In the genomic region with DNA sequence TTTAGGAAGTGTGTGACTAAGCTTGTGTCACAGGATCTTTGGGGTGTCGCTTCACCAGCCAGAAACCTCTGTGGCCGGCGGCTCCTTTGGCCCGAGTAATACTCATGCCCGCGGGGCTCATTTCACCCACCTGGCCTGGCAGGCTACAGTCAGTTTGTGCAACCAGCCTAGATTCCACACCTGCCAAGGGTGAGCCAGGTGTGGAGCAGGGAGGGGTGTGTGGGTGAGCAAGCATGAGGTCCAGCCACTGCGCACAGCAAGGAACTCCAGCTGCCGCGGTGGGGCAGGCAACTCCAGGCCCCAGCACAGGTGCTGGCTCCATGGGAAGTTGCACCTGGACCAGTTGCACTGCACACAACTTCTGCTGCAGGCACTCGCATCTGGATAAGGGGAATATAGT, we compare ENCODE assay signal across 23 cellular contexts.
"Had no signal": no experiment of that assay in that cellular context is flagged by ENCODE, and none has a peak within 500 bp of the region (broad histone marks: within the 10 kb centered on the region; RNA-seq: fewer than 3 reads in every experiment).

No MANE protein-coding gene starts in this region.

- H3K4me3 Mint-ChIP-seq: activated CD8-positive, alpha-beta T cell treated with anti-CD3 and anti-CD28 coated beads, Interleukin-2, amount 10 ng/mL, durations not matched to agents 7 days and 5 days; activated naive CD4-positive, alpha-beta T cell treated with anti-CD3 and anti-CD28 coated beads, Interleukin-2, amount 50 U/mL, for 24 hours; central memory CD8-positive, alpha-beta T cell; IgD-negative memory B cell; T-helper 1 cell treated with Interleukin-12 subunit alpha and Interleukin-12 subunit beta and Interleukin-4 antibody, amounts not matched to agents 30 μg/mL and 1 μg/mL, for 36 hours; WTC11 had no signal

- H3K27ac ChIP-seq: SJSA1 had no signal

- H3K4me3 ChIP-seq: SJSA1 had no signal

- H3K4me1 Mint-ChIP-seq: activated naive CD4-positive, alpha-beta T cell treated with anti-CD3 and anti-CD28 coated beads, Interleukin-2, amount 50 U/mL, for 24 hours; central memory CD8-positive, alpha-beta T cell; IgD-negative memory B cell; WTC11 had no signal

- ATAC-seq: activated CD8-positive, alpha-beta T cell treated with anti-CD3 and anti-CD28 coated beads, Interleukin-2, amount 10 ng/mL, durations not matched to agents 7 days and 5 days; SK-N-SH treated with all-trans-retinoic acid at 6 μM for 48 hours; WTC11 had no signal

- H3K9me3 Mint-ChIP-seq: activated naive CD4-positive, alpha-beta T cell treated with anti-CD3 and anti-CD28 coated beads, Interleukin-2, amount 50 U/mL, for 24 hours; central memory CD8-positive, alpha-beta T cell; IgD-negative memory B cell had no signal

- H3K4me1 ChIP-seq: SJSA1 had no signal

- H3K27me3 Mint-ChIP-seq: activated naive CD4-positive, alpha-beta T cell treated with anti-CD3 and anti-CD28 coated beads, Interleukin-2, amount 50 U/mL, for 24 hours; central memory CD8-positive, alpha-beta T cell; IgD-negative memory B cell had no signal

- H3K27ac Mint-ChIP-seq: activated CD8-positive, alpha-beta T cell treated with anti-CD3 and anti-CD28 coated beads, Interleukin-2, amount 10 ng/mL, durations not matched to agents 7 days and 5 days; activated naive CD4-positive, alpha-beta T cell treated with anti-CD3 and anti-CD28 coated beads, Interleukin-2, amount 50 U/mL, for 24 hours; IgD-negative memory B cell; T-helper 1 cell treated with Interleukin-12 subunit alpha and Interleukin-12 subunit beta and Interleukin-4 antibody, amounts not matched to agents 30 μg/mL and 1 μg/mL, for 36 hours; WTC11 had no signal

- H3K36me3 Mint-ChIP-seq: activated naive CD4-positive, alpha-beta T cell treated with anti-CD3 and anti-CD28 coated beads, Interleukin-2, amount 50 U/mL, for 24 hours; IgD-negative memory B cell had no signal

- H3K9me3 ChIP-seq: SJSA1 had no signal

- DNase-seq: activated CD4-positive, alpha-beta T cell treated with anti-CD3 and anti-CD28 coated beads for 48 hours; activated CD4-positive, alpha-beta T cell treated with anti-CD3 and anti-CD28 coated beads, Interleukin-2, amount 50 U/mL, for 4 hours; activated CD4-positive, CD25-positive, alpha-beta regulatory T cell treated with anti-CD3 and anti-CD28 coated beads, Interleukin-2, amount 50 U/mL, for 72 hours; activated CD8-positive, alpha-beta memory T cell treated with anti-CD3 and anti-CD28 coated beads, Interleukin-2, amount 50 U/mL, for 48 hours; activated CD8-positive, alpha-beta T cell treated with anti-CD3 and anti-CD28 coated beads, Interleukin-2, amount 10 ng/mL, durations not matched to agents 7 days and 5 days; activated naive CD4-positive, alpha-beta T cell; activated T-cell treated with anti-CD3 and anti-CD28 coated beads, Interleukin-2, amount 50 U/mL, for 1 hour; aorta; KG1; NCI-H1092; NCI-H1417; NCI-H1930; NCI-H345; NCI-H524; SHP77; SW 1271 had no signal

- H3K36me3 ChIP-seq: SJSA1 had no signal

- H3K27me3 ChIP-seq: SJSA1 had no signal
